8 cellular contexts compared by ENCODE assay signal in genomic region chr14:32075636-32076277, GRCh38. TPM values are rescaled to one million over a fixed set of nuclear protein-coding genes. Genes with fewer than 3 reads are reported as not detected.
DNase-seq lines count a peak whose midpoint lies in the region; ATAC-seq and TF ChIP-seq lines count a peak whose summit lies in the region.

No MANE protein-coding gene starts in this region.

- TF ChIP-seq CTCF in vagina (IDR thresholded peaks at IDR 0.05), result no peak

- intact Hi-C loops in vagina (cut with DNase I), result loop anchor here (2.0 to 10.0 kb wide), 3 partner anchors 79 to 127 kb away; partner anchors contain the start of genes RNU6-7 and RNU6-8

- H3K4me3 ChIP-seq in vagina, result peak overlapping the region; percentile 94 to 95

- no peaks in the 10 kb centered on the region for H3K36me3 ChIP-seq in vagina

- peak overlapping the region; percentile 100 for H3K27ac ChIP-seq in vagina

- no peaks in the 10 kb centered on the region for H3K9me3 ChIP-seq in vagina

- DNase-seq in stimulated activated CD4-positive, alpha-beta T cell treated with anti-CD3 and anti-CD28 coated beads, Interleukin-12 subunit alpha, Interleukin-12 subunit beta, amount 100 ng/mL, for 48 hours (ENCODE audit: low read depth in 2 of 3, low spot score in 1 of 3), result peak in 2 of 3 donors; percentile 33 to 43
- no peak for DNase-seq in stimulated activated CD4-positive, alpha-beta T cell treated with anti-CD3 and anti-CD28 coated beads, Interleukin-15, amount 100 ng/mL, for 24 hours
- DNase-seq in T follicular helper cell (ENCODE audit: low read depth) (peak; percentile 19), mucosa of gallbladder (ENCODE audit: low spot score) (peak; percentile 50), vagina (ENCODE audit: extremely low spot score in 2 of 2) (peak in 1 of 2 donors; percentile 90), NCI-H1694 (lab: John Stamatoyannopoulos, UW) (no peak)

- peak; percentile 18 for ATAC-seq in HG03097 (IDR thresholded peaks at IDR 0.05; ENCODE audit: low FRiP score, unreplicated experiment)
- peak; percentile 33 for ATAC-seq in esophagus mucosa

- no peaks in the 10 kb centered on the region for H3K27me3 ChIP-seq in vagina

- no peak for TF ChIP-seq POLR2A in vagina (IDR thresholded peaks at IDR 0.05)

- peaks cover 44% of the 10 kb centered on the region for H3K4me1 ChIP-seq in vagina

RNA-seq across cellular contexts. Expression of gene ARHGAP5, which starts 1.3 kb away (rescaled TPM):
- total RNA-seq in esophagus mucosa, result 111 TPM
- 134 TPM for total RNA-seq in mucosa of gallbladder
- 90.6 TPM for total RNA-seq in vagina

Comparison
In these comparisons a context has a peak if more than half of its experiments do, and no peak if none do; other contexts are left out.
1. DNase-seq: peak in stimulated activated CD4-positive, alpha-beta T cell treated with anti-CD3 and anti-CD28 coated beads, Interleukin-12 subunit alpha, Interleukin-12 subunit beta, amount 100 ng/mL, for 48 hours (2 of 3), T follicular helper cell (single experiment) and mucosa of gallbladder (single experiment); none in stimulated activated CD4-positive, alpha-beta T cell treated with anti-CD3 and anti-CD28 coated beads, Interleukin-15, amount 100 ng/mL, for 24 hours (single experiment) and NCI-H1694 (single experiment).